ENCODE assay signal across 16 cellular contexts in the genomic region with DNA sequence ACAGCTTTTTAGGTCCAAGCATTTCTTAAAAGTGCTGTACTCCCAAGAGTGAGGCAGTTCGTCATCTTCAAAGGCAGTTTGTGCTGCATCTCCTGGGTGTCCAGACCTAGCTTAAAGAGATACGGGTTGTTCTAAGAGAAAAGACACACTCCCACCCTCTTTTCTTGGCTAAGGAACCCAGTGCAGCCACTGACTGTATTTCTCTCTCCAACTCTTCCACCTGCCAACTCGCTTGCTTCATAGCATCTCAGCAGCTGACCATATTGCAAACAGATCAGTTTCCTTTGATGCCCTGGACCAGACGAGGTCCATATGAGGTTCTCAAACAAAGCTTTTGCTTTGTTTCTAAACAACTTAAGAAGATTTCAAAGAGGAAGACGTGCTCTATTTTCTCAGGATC.
A peak's percentile ranks its signal among the peaks of the same experiment; 100 is the strongest.
DNase-seq lines count a peak whose midpoint lies in the region; ATAC-seq and TF ChIP-seq lines count a peak whose summit lies in the region.
"Had no signal": no experiment of that assay in that cellular context is flagged by ENCODE, and none has a peak within 500 bp of the region (broad histone marks: within the 10 kb centered on the region; RNA-seq: fewer than 3 reads in every experiment).

No MANE protein-coding gene starts in this region.

- intact Hi-C loops in activated T-helper 2 cell treated with anti-CD3 and anti-CD28 coated beads, Interferon-gamma antibody, Interleukin-2, Interleukin-4, amounts not matched to agents 10 μg/mL and 5 μg/mL and 100 μg/mL, durations not matched to agents 14 hours and 24 hours and 36 hours (cut with micrococcal nuclease) = loop anchor here (5.0 kb wide), 1 partner anchor 75 kb away; no protein-coding TSS in a partner anchor

- ATAC-seq in DND-41 (ENCODE audit: insufficient read depth, low read depth) = 0 out of 3 replicates have a peak, but pooled peaks have one; percentile 13
- ATAC-seq: HCT116 had no signal

- H3K4me3 ChIP-seq in DND-41 (ENCODE audit: low read depth in 1 of 2, low read length in 2 of 2) = no peak overlapping the region
- no peak overlapping the region for H3K4me3 ChIP-seq in muscle layer of colon (ENCODE audit: low read depth in 1 of 2, low read length in 2 of 2)
- H3K4me3 ChIP-seq in stomach smooth muscle (ENCODE audit: low read length in 2 of 2) = peak overlapping the region in 1 of 2 donors; percentile 20
- H3K4me3 ChIP-seq: GM12878 had no signal

- no peak overlapping the region for H3K9ac ChIP-seq in DND-41 (ENCODE audit: low read depth, low read length)
- no peak overlapping the region for H3K9ac ChIP-seq in muscle layer of colon (ENCODE audit: low read length)
- H3K9ac ChIP-seq in stomach smooth muscle (ENCODE audit: low read length in 2 of 2) = no peak overlapping the region

- H3K36me3 ChIP-seq in DND-41 (ENCODE audit: insufficient read depth, low read length) = no peaks in the 10 kb centered on the region
- H3K36me3 ChIP-seq in muscle layer of colon (ENCODE audit: insufficient read depth, low read length) = no peaks in the 10 kb centered on the region
- H3K36me3 ChIP-seq in stomach smooth muscle (ENCODE audit: control insufficient read depth in 2 of 2, insufficient read depth in 2 of 2, low read length in 2 of 2) = no peaks in the 10 kb centered on the region

- H3K27me3 Mint-ChIP-seq in activated T-helper 2 cell treated with anti-CD3 and anti-CD28 coated beads, Interferon-gamma antibody, Interleukin-2, Interleukin-4, amounts not matched to agents 10 μg/mL and 5 μg/mL and 100 μg/mL, durations not matched to agents 14 hours and 24 hours and 36 hours (ENCODE audit: low read depth) = peaks cover 1% of the 10 kb centered on the region

- H3K9me3 ChIP-seq in DND-41 (ENCODE audit: insufficient read depth, low read length, severe bottlenecking) = peaks cover 3% of the 10 kb centered on the region
- H3K9me3 ChIP-seq in muscle layer of colon (ENCODE audit: low read length) = no peaks in the 10 kb centered on the region
- H3K9me3 ChIP-seq in stomach smooth muscle (ENCODE audit: control insufficient read depth in 2 of 2, low read length in 2 of 2) = no peaks in the 10 kb centered on the region

- no peak overlapping the region for H3K4me3 Mint-ChIP-seq in activated T-helper 2 cell treated with anti-CD3 and anti-CD28 coated beads, Interferon-gamma antibody, Interleukin-2, Interleukin-4, amounts not matched to agents 10 μg/mL and 5 μg/mL and 100 μg/mL, durations not matched to agents 14 hours and 24 hours and 36 hours (ENCODE audit: low read depth)

- peaks cover 24% of the 10 kb centered on the region for H3K4me1 Mint-ChIP-seq in activated T-helper 2 cell treated with anti-CD3 and anti-CD28 coated beads, Interferon-gamma antibody, Interleukin-2, Interleukin-4, amounts not matched to agents 10 μg/mL and 5 μg/mL and 100 μg/mL, durations not matched to agents 14 hours and 24 hours and 36 hours (ENCODE audit: low read depth)

- DNase-seq in DND-41 (no peak), HuH-7.5 (ENCODE audit: low spot score) (no peak), HuH-7 (ENCODE audit: low spot score) (no peak)
- DNase-seq in activated T-helper 2 cell treated with anti-CD3 and anti-CD28 coated beads, Interferon-gamma antibody, Interleukin-2, Interleukin-4, amounts not matched to agents 10 μg/mL and 5 μg/mL and 100 μg/mL, durations not matched to agents 14 hours and 24 hours and 36 hours (ENCODE audit: low spot score) = no peak
- DNase-seq in stimulated activated CD4-positive, alpha-beta T cell treated with anti-CD3 and anti-CD28 coated beads, Interleukin-2, amount 100 ng/mL, for 24 hours = no peak
- DNase-seq: C1 segment of cervical spinal cord; DMS153; KBM-7; NCI-H1048; NCI-H226; NCI-H526; NK-92 treated with Interleukin-12 subunit alpha and Interleukin-12 subunit beta, amount 100 ng/mL, for 24 hours had no signal

- H3K27me3 ChIP-seq in DND-41 (ENCODE audit: insufficient read depth, low read length, poor library complexity) (no peaks in the 10 kb centered on the region), muscle layer of colon (ENCODE audit: control insufficient read depth in 1 of 2, insufficient read depth in 2 of 2, low read length in 2 of 2) (no peaks in the 10 kb centered on the region), stomach smooth muscle (ENCODE audit: control insufficient read depth in 1 of 2, insufficient read depth in 2 of 2, low read length in 2 of 2) (no peaks in the 10 kb centered on the region)

- peaks cover 7% of the 10 kb centered on the region for H3K9me3 Mint-ChIP-seq in activated T-helper 2 cell treated with anti-CD3 and anti-CD28 coated beads, Interferon-gamma antibody, Interleukin-2, Interleukin-4, amounts not matched to agents 10 μg/mL and 5 μg/mL and 100 μg/mL, durations not matched to agents 14 hours and 24 hours and 36 hours

- no peaks in the 10 kb centered on the region for H3K79me2 ChIP-seq in DND-41 (ENCODE audit: insufficient read depth, low read length)

- H3K4me1 ChIP-seq in DND-41 (ENCODE audit: insufficient read depth, low read length) (peaks cover 24% of the 10 kb centered on the region), muscle layer of colon (ENCODE audit: insufficient read depth, low read length) (peaks cover 21% of the 10 kb centered on the region), stomach smooth muscle (ENCODE audit: control insufficient read depth, insufficient read depth, low read length) (peaks cover 5% of the 10 kb centered on the region)

- no peak overlapping the region for H3K4me2 ChIP-seq in DND-41 (ENCODE audit: insufficient read depth, low read length)

- peaks cover 9% of the 10 kb centered on the region for H3K36me3 Mint-ChIP-seq in activated T-helper 2 cell treated with anti-CD3 and anti-CD28 coated beads, Interferon-gamma antibody, Interleukin-2, Interleukin-4, amounts not matched to agents 10 μg/mL and 5 μg/mL and 100 μg/mL, durations not matched to agents 14 hours and 24 hours and 36 hours (ENCODE audit: low read depth)

- H3K27ac ChIP-seq in DND-41 (ENCODE audit: low read length) = 0 out of 2 replicates have a peak overlapping the region, but pooled peaks have one; percentile 10
- H3K27ac ChIP-seq in muscle layer of colon (ENCODE audit: low read depth, low read length) = peak overlapping the region; percentile 48
- peak overlapping the region; percentile 32 for H3K27ac ChIP-seq in stomach smooth muscle (ENCODE audit: low read length)

- H4K20me1 ChIP-seq in DND-41 (ENCODE audit: insufficient read depth, low read length) = no peaks in the 10 kb centered on the region

- H2AFZ ChIP-seq in DND-41 (ENCODE audit: low read depth, low read length) = no peak overlapping the region

- TF ChIP-seq CTCF in DND-41 (IDR thresholded peaks at IDR 0.05; ENCODE audit: borderline replicate concordance, extremely low read depth, low read length, poor library complexity, severe bottlenecking) = no peak

- H3K27ac Mint-ChIP-seq in activated T-helper 2 cell treated with anti-CD3 and anti-CD28 coated beads, Interferon-gamma antibody, Interleukin-2, Interleukin-4, amounts not matched to agents 10 μg/mL and 5 μg/mL and 100 μg/mL, durations not matched to agents 14 hours and 24 hours and 36 hours = peak overlapping the region; percentile 35
